In genomic region chr1:61953790-61954150, GRCh38 we compare ENCODE assay signal across 2 cellular contexts.
TF ChIP-seq lines count a peak whose summit lies in the region.

No MANE protein-coding gene starts in this region.

TF ChIP-seq in GM23338, 12 proteins besides CTCF, POLR2A, EP300 and RAD21:
- TF ChIP-seq STAT1 (IDR thresholded peaks at IDR 0.05; ENCODE audit: unreplicated experiment) (no peak), ZNF331 (CRISPR knock-in tag; IDR thresholded peaks at IDR 0.05; ENCODE audit: low read depth) (no peak), ETS1 (IDR thresholded peaks at IDR 0.05) (no peak), JUNB (IDR thresholded peaks at IDR 0.05; ENCODE audit: unreplicated experiment) (no peak), EZH2 (IDR thresholded peaks at IDR 0.05; ENCODE audit: low read depth, unreplicated experiment) (no peak), ZNF114 (CRISPR knock-in tag; IDR thresholded peaks at IDR 0.05) (no peak), POLR2AphosphoS5 (IDR thresholded peaks at IDR 0.05; ENCODE audit: low read depth) (no peak), NANOG (IDR thresholded peaks at IDR 0.05; ENCODE audit: borderline replicate concordance) (no peak), CREB1 (CRISPR knock-in tag; IDR thresholded peaks at IDR 0.05; ENCODE audit: low read depth) (no peak), REST (IDR thresholded peaks at IDR 0.05; ENCODE audit: unreplicated experiment) (no peak), EZH2phosphoT487 (IDR thresholded peaks at IDR 0.05; ENCODE audit: unreplicated experiment) (no peak), ZNF462 (CRISPR knock-in tag; IDR thresholded peaks at IDR 0.05) (no peak)

TF ChIP-seq in H1, 55 proteins besides CTCF, POLR2A, EP300 and RAD21:
- TF ChIP-seq POLR2AphosphoS5 (IDR thresholded peaks at IDR 0.05; ENCODE audit: low read depth, low read length) (no peak), USF2 (IDR thresholded peaks at IDR 0.05; ENCODE audit: low read length) (no peak), JUND (IDR thresholded peaks at IDR 0.05; ENCODE audit: low read length) (no peak), ATF2 (IDR thresholded peaks at IDR 0.05; ENCODE audit: low read length) (no peak), RBBP5 (IDR thresholded peaks at IDR 0.05; ENCODE audit: borderline replicate concordance, low read depth, low read length) (no peak), POU5F1 (IDR thresholded peaks at IDR 0.05; ENCODE audit: low read depth, low read length) (no peak), GTF2F1 (IDR thresholded peaks at IDR 0.05; ENCODE audit: borderline replicate concordance, low read depth, low read length) (no peak), KDM1A (IDR thresholded peaks at IDR 0.05; ENCODE audit: borderline replicate concordance, low read length) (no peak), ZNF274 (IDR thresholded peaks at IDR 0.05; ENCODE audit: borderline replicate concordance, extremely low read depth, low read length) (no peak), TEAD4 (IDR thresholded peaks at IDR 0.05; ENCODE audit: low read depth, low read length) (no peak), CHD1 (IDR thresholded peaks at IDR 0.05; ENCODE audit: low read depth, low read length) (no peak), CHD7 (IDR thresholded peaks at IDR 0.05; ENCODE audit: insufficient replicate concordance, low read length) (no peak), SRF (IDR thresholded peaks at IDR 0.05; ENCODE audit: low read depth, low read length) (no peak), KDM5A (IDR thresholded peaks at IDR 0.05; ENCODE audit: low read length) (no peak), TCF12 (IDR thresholded peaks at IDR 0.05; ENCODE audit: low read depth, low read length) (no peak), YY1 (IDR thresholded peaks at IDR 0.05; ENCODE audit: low read depth, low read length) (no peak), CTBP2 (IDR thresholded peaks at IDR 0.05; ENCODE audit: borderline replicate concordance, insufficient read depth, insufficient read length, low read length) (no peak), BCL11A (IDR thresholded peaks at IDR 0.05; ENCODE audit: low read depth in 2 of 2, low read length in 2 of 2) (no peak), CBX5 (IDR thresholded peaks at IDR 0.05; ENCODE audit: low read depth, low read length) (no peak)
